ENCODE assay signal across 26 cellular contexts in genomic region chr12:110533607-110534006, GRCh38. TPM values are rescaled to one million over a fixed set of nuclear protein-coding genes. Genes with fewer than 3 reads are reported as not detected.
DNase-seq lines count a peak whose midpoint lies in the region; ATAC-seq, FAIRE-seq and TF ChIP-seq lines count a peak whose summit lies in the region.
"Had no signal": no experiment of that assay in that cellular context is flagged by ENCODE, and none has a peak within 500 bp of the region (broad histone marks: within the 10 kb centered on the region; RNA-seq: fewer than 3 reads in every experiment).

No MANE protein-coding gene starts in this region.

- H3K4me3 ChIP-seq in heart left ventricle: no peak overlapping the region
- H3K4me3 ChIP-seq in adipocyte (ENCODE audit: low read length): no peak overlapping the region
- no peak overlapping the region for H3K4me3 ChIP-seq in HepG2 (replicated peaks in 1 of 3; ENCODE audit: insufficient read depth in 1 of 3, low read depth in 2 of 3, low read length in 3 of 3)
- H3K4me3 ChIP-seq: ascending aorta, upper lobe of left lung had no signal

- no peaks in the 10 kb centered on the region for H4K20me1 ChIP-seq in HepG2 (ENCODE audit: insufficient read depth, low read length)

- no peaks in the 10 kb centered on the region for H3K9me3 Mint-ChIP-seq in type B pancreatic cell
- H3K9me3 Mint-ChIP-seq: activated B cell treated with CpG ODN at 0.5 μM for 24 hours; CD4-positive, CD25-positive, alpha-beta regulatory T cell; stimulated activated naive B cell treated with anti-CD40 and anti-IgM and Interleukin-4, amounts not matched to agents 10 μg/mL and 1 μg/mL and 100 μg/mL, for 72 hours had no signal

- peak; percentile 56 for FAIRE-seq in HepG2 (lab: Jason Lieb, UNC)
- FAIRE-seq in RCC 7860 (lab: Jason Lieb, UNC): no peak
- FAIRE-seq: A204.1, H54 had no signal

- H3K27me3 ChIP-seq in heart left ventricle: no peaks in the 10 kb centered on the region
- H3K27me3 ChIP-seq in adipocyte (replicated peaks; ENCODE audit: control insufficient read depth, insufficient read depth, low read length): no peaks in the 10 kb centered on the region
- no peaks in the 10 kb centered on the region for H3K27me3 ChIP-seq in HepG2 (ENCODE audit: control insufficient read depth in 1 of 2, insufficient read depth in 2 of 2, low read length in 2 of 2)
- H3K27me3 ChIP-seq: ascending aorta, upper lobe of left lung had no signal

- no peak overlapping the region for H2AFZ ChIP-seq in HepG2 (ENCODE audit: low read length)

- no peaks in the 10 kb centered on the region for H3K79me2 ChIP-seq in HepG2 (ENCODE audit: insufficient read depth, low read length)

- no peak overlapping the region for H3K4me3 Mint-ChIP-seq in type B pancreatic cell
- H3K4me3 Mint-ChIP-seq: activated B cell treated with CpG ODN at 0.5 μM for 24 hours; activated CD8-positive, alpha-beta memory T cell treated with anti-CD3 and anti-CD28 coated beads, Interleukin-2, amount 10 ng/mL, durations not matched to agents 7 days and 5 days; CD4-positive, CD25-positive, alpha-beta regulatory T cell; stimulated activated naive B cell treated with anti-CD40 and anti-IgM and Interleukin-4, amounts not matched to agents 10 μg/mL and 1 μg/mL and 100 μg/mL, for 72 hours had no signal

- no peaks in the 10 kb centered on the region for H3K9me3 ChIP-seq in heart left ventricle
- H3K9me3 ChIP-seq in adipocyte (ENCODE audit: control insufficient read depth, low read length): no peaks in the 10 kb centered on the region
- no peaks in the 10 kb centered on the region for H3K9me3 ChIP-seq in HepG2 (ENCODE audit: low read length)
- H3K9me3 ChIP-seq: ascending aorta, upper lobe of left lung had no signal

- POLR2A ChIA-PET in HepG2 (lab: Yijun Ruan, JAX): interaction anchor here (1.1 kb wide), 1 partner anchor 42 kb away, joined by 3 read pairs; no protein-coding TSS in a partner anchor

- TF ChIP-seq POLR2A in heart left ventricle (IDR thresholded peaks at IDR 0.05): no peak
- no peak for TF ChIP-seq POLR2A in HepG2 (IDR thresholded peaks at IDR 0.05; ENCODE audit: insufficient read depth in 1 of 2, low read depth in 2 of 2, low read length in 2 of 2)

- H3K4me1 ChIP-seq in heart left ventricle: peaks cover 0 to 76% (median 19%) of the 10 kb centered on the region in 12 donors
- H3K4me1 ChIP-seq in adipocyte (ENCODE audit: control insufficient read depth, insufficient read depth, low read length): peaks cover 35% of the 10 kb centered on the region
- peaks cover 17% of the 10 kb centered on the region for H3K4me1 ChIP-seq in HepG2 (ENCODE audit: insufficient read depth, low read length)

- H3K9ac ChIP-seq in adipocyte (ENCODE audit: low read length) (no peak overlapping the region), HepG2 (ENCODE audit: insufficient read depth, low read depth, low read length) (no peak overlapping the region)

- H3K36me3 ChIP-seq in heart left ventricle: peaks cover 0 to 73% (median 32%) of the 10 kb centered on the region in 9 donors
- peaks cover 58% of the 10 kb centered on the region for H3K36me3 ChIP-seq in adipocyte (ENCODE audit: control insufficient read depth, insufficient read depth, low read length, severe bottlenecking)
- H3K36me3 ChIP-seq in HepG2 (replicated peaks in 1 of 2; ENCODE audit: control insufficient read depth in 1 of 2, insufficient read depth in 2 of 2, low read length in 2 of 2): peaks cover 9 to 27% of the 10 kb centered on the region in 2 experiments; a peak in 4 of 5 replicates

- ATAC-seq in heart left ventricle (no peak), left ventricle myocardium superior (no peak), HepG2 (peak; percentile 62), GM21528 (IDR thresholded peaks at IDR 0.05; ENCODE audit: low FRiP score, unreplicated experiment) (no peak)
- ATAC-seq: activated CD8-positive, alpha-beta memory T cell treated with anti-CD3 and anti-CD28 coated beads, Interleukin-2, amount 10 ng/mL, durations not matched to agents 7 days and 5 days; esophagus mucosa had no signal

- in situ Hi-C loops in HepG2 (cut with HindIII; ENCODE audit: extremely low pct_ligation_motif_present, low pct_unique_long_range_greater_than_20kb): no loop called here

- peak overlapping the region; percentile 16 for H3K27ac Mint-ChIP-seq in type B pancreatic cell
- H3K27ac Mint-ChIP-seq: activated B cell treated with CpG ODN at 0.5 μM for 24 hours; activated CD8-positive, alpha-beta memory T cell treated with anti-CD3 and anti-CD28 coated beads, Interleukin-2, amount 10 ng/mL, durations not matched to agents 7 days and 5 days; stimulated activated naive B cell treated with anti-CD40 and anti-IgM and Interleukin-4, amounts not matched to agents 10 μg/mL and 1 μg/mL and 100 μg/mL, for 72 hours had no signal

- TF ChIP-seq EP300 in HepG2 (IDR thresholded peaks at IDR 0.05; ENCODE audit: low read depth in 2 of 2, low read length in 2 of 2) (no peak), HepG2 (CRISPR knock-in tag; IDR thresholded peaks at IDR 0.05; ENCODE audit: borderline replicate concordance) (no peak)

- H3K27ac ChIP-seq in heart left ventricle (peak overlapping the region in 9 of 12 donors; percentile 31 to 95 (median 52)), HepG2 (ENCODE audit: extremely low read length, insufficient read depth, low read length) (peak overlapping the region; percentile 33)
- H3K27ac ChIP-seq: ascending aorta, upper lobe of left lung had no signal

- H3K4me2 ChIP-seq in HepG2 (ENCODE audit: low read depth, low read length): peak overlapping the region; percentile 29

- DNase-seq in heart left ventricle (no peak), left ventricle myocardium superior (no peak), adipocyte (ENCODE audit: low read depth) (peak; percentile 29), HepG2 (ENCODE audit: low spot score) (peak; percentile 59), type B pancreatic cell (ENCODE audit: extremely low spot score, unreplicated experiment) (no peak), NCI-H510A (lab: John Stamatoyannopoulos, UW) (no peak), RCC 7860 (ENCODE audit: low spot score) (no peak)
- DNase-seq: activated B cell treated with CpG ODN at 0.5 μM for 24 hours; activated CD8-positive, alpha-beta memory T cell treated with anti-CD3 and anti-CD28 coated beads, Interleukin-2, amount 10 ng/mL, durations not matched to agents 7 days and 5 days; activated gamma-delta T cell; CD4-positive, CD25-positive, alpha-beta regulatory T cell; hypothalamus; Kasumi-1; NCI-H146; NCI-H226; posterior cingulate gyrus; Right ventricle myocardium superior; stimulated activated CD4-positive, alpha-beta T cell treated with anti-CD3 and anti-CD28 coated beads, Interleukin-12 subunit alpha, Interleukin-12 subunit beta, amount 100 ng/mL, for 4 hours; stimulated activated naive B cell treated with anti-CD40 and anti-IgM and Interleukin-4, amounts not matched to agents 10 μg/mL and 1 μg/mL and 100 μg/mL, for 72 hours; T-helper 1 cell; upper lobe of left lung had no signal

- TF ChIP-seq RAD21 in HepG2 (CRISPR knock-in tag; IDR thresholded peaks at IDR 0.05): no peak

- WGBS in heart left ventricle, 4 donors: 53 to 66% (median 60%) methylated on average over 6 of the region's 6 CpGs
- WGBS in HepG2 (ENCODE audit: low lambda C conversion rate): 46% methylated on average over 6 of the region's 6 CpGs

- no peaks in the 10 kb centered on the region for H3K27me3 Mint-ChIP-seq in type B pancreatic cell
- H3K27me3 Mint-ChIP-seq: activated B cell treated with CpG ODN at 0.5 μM for 24 hours; activated CD8-positive, alpha-beta memory T cell treated with anti-CD3 and anti-CD28 coated beads, Interleukin-2, amount 10 ng/mL, durations not matched to agents 7 days and 5 days; CD4-positive, CD25-positive, alpha-beta regulatory T cell; stimulated activated naive B cell treated with anti-CD40 and anti-IgM and Interleukin-4, amounts not matched to agents 10 μg/mL and 1 μg/mL and 100 μg/mL, for 72 hours had no signal

- intact Hi-C loops in heart left ventricle (cut with DNase I) (loop anchor here in 1 of 10 donors (10.0 kb wide), 1 partner anchor 51 kb away; the partner anchor contains the start of gene PPTC7), left ventricle myocardium superior (cut with micrococcal nuclease) (no loop called here), HepG2 (cut with micrococcal nuclease; ENCODE audit: unreplicated experiment) (no loop called here)

- no TSS peak for BruUV-seq in HepG2 (replicated peaks; lab: Mats Ljungman, UMichigan)

- H3K4me1 Mint-ChIP-seq in type B pancreatic cell (ENCODE audit: unreplicated experiment): no peaks in the 10 kb centered on the region

- TF ChIP-seq CTCF in heart left ventricle (IDR thresholded peaks at IDR 0.05) (no peak), HepG2 (CRISPR knock-in tag; IDR thresholded peaks at IDR 0.05) (no peak), type B pancreatic cell (conservative IDR thresholded peaks at IDR 0.05) (no peak)

- CTCF ChIA-PET in HepG2 (lab: Yijun Ruan, JAX; ENCODE audit: low intra/inter-chr PET ratio, low total read pairs): no interaction called here

- H3K36me3 Mint-ChIP-seq in type B pancreatic cell: peaks cover 14% of the 10 kb centered on the region

RNA-seq across cellular contexts. Expression of gene RAD9B, which starts 31.5 kb away (rescaled TPM):
- total RNA-seq in heart left ventricle (1 to 10 TPM in 5 of 9 donors, under 1 TPM in 2, not detected in 2; 0.67 to 4.8 (median 2.4) TPM), left ventricle myocardium superior (0.62 TPM), HepG2 (2016; rRNA removed; fragmentation: Illumina TruSeq; extraction: Trizol) (0.38 TPM in 2 replicates), type B pancreatic cell (ENCODE audit: low replicate concordance) (0.12 and 0.46 TPM in 2 replicates)
- polyA plus RNA-seq in heart left ventricle (10 to 100 TPM in 1 of 2 donors, under 1 TPM in 1; 0.34 to 12.0 TPM), HepG2 (2011; rRNA removed) (0.05 and 0.10 TPM in 2 replicates)
- 0.44 TPM in 1 of 2 replicates, not detected in the other for total RNA-seq in HepG2 (2016; cell fraction: cytosol; rRNA removed; fragmentation: Illumina TruSeq; extraction: Trizol; ENCODE audit: low read depth)
- 0.27 and 0.28 TPM in 2 replicates for total RNA-seq in HepG2 (2016; cell fraction: insoluble cytoplasmic fraction; rRNA removed; fragmentation: Illumina TruSeq; extraction: Trizol)
- 0.19 TPM in 1 of 2 replicates, not detected in the other for total RNA-seq in HepG2 (2016; cell fraction: membrane; rRNA removed; fragmentation: Illumina TruSeq; extraction: Trizol)
- total RNA-seq in HepG2 (2016; cell fraction: nucleus; rRNA removed; fragmentation: Illumina TruSeq; extraction: Trizol): not detected in 2 replicates
- 0.03 and 0.04 TPM in 2 replicates for polyA plus RNA-seq in HepG2 (2011; cell fraction: cytosol; rRNA removed)
- polyA plus RNA-seq in HepG2 (2011; cell fraction: nucleus; rRNA removed): 0.09 TPM in 1 of 2 replicates, not detected in the other
- polyA plus RNA-seq in HepG2 (2012): 0.12 and 0.27 TPM in 2 replicates
- polyA plus RNA-seq in HepG2 (2016; cell fraction: cytosol; fragmentation: Illumina TruSeq; extraction: Trizol; ENCODE audit: low read depth): 0.06 TPM in 1 of 2 replicates, not detected in the other
- 0.16 and 0.24 TPM in 2 replicates for polyA plus RNA-seq in HepG2 (2016; cell fraction: insoluble cytoplasmic fraction; fragmentation: Illumina TruSeq; extraction: Trizol; ENCODE audit: low read depth)
- 0.07 and 0.17 TPM in 2 replicates for polyA plus RNA-seq in HepG2 (2016; cell fraction: membrane; fragmentation: Illumina TruSeq; extraction: Trizol; ENCODE audit: low read depth)
- 0.25 TPM in 1 of 2 replicates, not detected in the other for polyA plus RNA-seq in HepG2 (2016; cell fraction: nucleus; fragmentation: Illumina TruSeq; extraction: Trizol; ENCODE audit: insufficient read depth, low read depth)
- polyA minus RNA-seq in HepG2 (2011; rRNA and poly(A)+ RNA removed; ENCODE audit: low replicate concordance): 0.37 TPM in 1 of 2 replicates, not detected in the other
- not detected in 2 replicates for polyA minus RNA-seq in HepG2 (2011; cell fraction: cytosol; rRNA and poly(A)+ RNA removed)
- polyA minus RNA-seq in HepG2 (2011; cell fraction: nucleus; rRNA and poly(A)+ RNA removed): 0.12 and 0.26 TPM in 2 replicates
- total RNA-seq: ascending aorta had no signal

RNA-seq across cellular contexts. Expression of gene VPS29, which starts 31.7 kb away (rescaled TPM):
- total RNA-seq in heart left ventricle: 100 to 1,000 TPM in 3 of 9 donors, 10 to 100 TPM in 6; 66.7 to 149 (median 89.5) TPM
- polyA plus RNA-seq in heart left ventricle: 100 to 1,000 TPM; 107 to 191 TPM
- 94.1 TPM for total RNA-seq in left ventricle myocardium superior
- 107 and 161 TPM in 2 replicates for total RNA-seq in HepG2 (2016; rRNA removed; fragmentation: Illumina TruSeq; extraction: Trizol)
- 34.7 and 38.8 TPM in 2 replicates for total RNA-seq in HepG2 (2016; cell fraction: cytosol; rRNA removed; fragmentation: Illumina TruSeq; extraction: Trizol; ENCODE audit: low read depth)
- 112 and 168 TPM in 2 replicates for total RNA-seq in HepG2 (2016; cell fraction: insoluble cytoplasmic fraction; rRNA removed; fragmentation: Illumina TruSeq; extraction: Trizol)
- 44.9 and 45.0 TPM in 2 replicates for total RNA-seq in HepG2 (2016; cell fraction: membrane; rRNA removed; fragmentation: Illumina TruSeq; extraction: Trizol)
- total RNA-seq in HepG2 (2016; cell fraction: nucleus; rRNA removed; fragmentation: Illumina TruSeq; extraction: Trizol): 50.0 and 57.0 TPM in 2 replicates
- 100 and 114 TPM in 2 replicates for polyA plus RNA-seq in HepG2 (2011; rRNA removed)
- polyA plus RNA-seq in HepG2 (2011; cell fraction: cytosol; rRNA removed): 58.3 and 73.6 TPM in 2 replicates
- 45.3 and 65.3 TPM in 2 replicates for polyA plus RNA-seq in HepG2 (2011; cell fraction: nucleus; rRNA removed)
- 84.2 and 88.0 TPM in 2 replicates for polyA plus RNA-seq in HepG2 (2012)
- 49.4 and 58.6 TPM in 2 replicates for polyA plus RNA-seq in HepG2 (2016; cell fraction: cytosol; fragmentation: Illumina TruSeq; extraction: Trizol; ENCODE audit: low read depth)
- 175 and 205 TPM in 2 replicates for polyA plus RNA-seq in HepG2 (2016; cell fraction: insoluble cytoplasmic fraction; fragmentation: Illumina TruSeq; extraction: Trizol; ENCODE audit: low read depth)
- polyA plus RNA-seq in HepG2 (2016; cell fraction: membrane; fragmentation: Illumina TruSeq; extraction: Trizol; ENCODE audit: low read depth): 42.2 and 44.9 TPM in 2 replicates
- polyA plus RNA-seq in HepG2 (2016; cell fraction: nucleus; fragmentation: Illumina TruSeq; extraction: Trizol; ENCODE audit: insufficient read depth, low read depth): 141 and 142 TPM in 2 replicates
- polyA minus RNA-seq in HepG2 (2011; rRNA and poly(A)+ RNA removed; ENCODE audit: low replicate concordance): 14.3 and 39.7 TPM in 2 replicates
- 17.8 and 23.5 TPM in 2 replicates for polyA minus RNA-seq in HepG2 (2011; cell fraction: cytosol; rRNA and poly(A)+ RNA removed)
- polyA minus RNA-seq in HepG2 (2011; cell fraction: nucleus; rRNA and poly(A)+ RNA removed): 38.6 and 50.0 TPM in 2 replicates
- total RNA-seq in type B pancreatic cell (ENCODE audit: low replicate concordance): 72.6 and 84.7 TPM in 2 replicates

RNA-seq across cellular contexts. Expression of gene PPTC7, which starts 49.5 kb away (rescaled TPM):
- total RNA-seq in heart left ventricle (100 to 1,000 TPM in 1 of 9 donors, 10 to 100 TPM in 8; 47.5 to 113 (median 72.7) TPM), left ventricle myocardium superior (124 TPM), HepG2 (2016; rRNA removed; fragmentation: Illumina TruSeq; extraction: Trizol) (4.8 and 8.5 TPM in 2 replicates), type B pancreatic cell (ENCODE audit: low replicate concordance) (14.5 and 14.8 TPM in 2 replicates)
- polyA plus RNA-seq in heart left ventricle (10 to 100 TPM; 26.6 to 53.1 TPM), HepG2 (2011; rRNA removed) (10.6 and 12.3 TPM in 2 replicates)
- total RNA-seq in HepG2 (2016; cell fraction: cytosol; rRNA removed; fragmentation: Illumina TruSeq; extraction: Trizol; ENCODE audit: low read depth): 1.6 and 1.9 TPM in 2 replicates
- total RNA-seq in HepG2 (2016; cell fraction: insoluble cytoplasmic fraction; rRNA removed; fragmentation: Illumina TruSeq; extraction: Trizol): 4.2 and 8.0 TPM in 2 replicates
- 6.4 and 7.5 TPM in 2 replicates for total RNA-seq in HepG2 (2016; cell fraction: membrane; rRNA removed; fragmentation: Illumina TruSeq; extraction: Trizol)
- total RNA-seq in HepG2 (2016; cell fraction: nucleus; rRNA removed; fragmentation: Illumina TruSeq; extraction: Trizol): 12.1 and 12.8 TPM in 2 replicates
- 5.4 and 8.1 TPM in 2 replicates for polyA plus RNA-seq in HepG2 (2011; cell fraction: cytosol; rRNA removed)
- polyA plus RNA-seq in HepG2 (2011; cell fraction: nucleus; rRNA removed): 6.7 and 6.8 TPM in 2 replicates
- polyA plus RNA-seq in HepG2 (2012): 10.9 and 11.6 TPM in 2 replicates
- 0.76 and 0.94 TPM in 2 replicates for polyA plus RNA-seq in HepG2 (2016; cell fraction: cytosol; fragmentation: Illumina TruSeq; extraction: Trizol; ENCODE audit: low read depth)
- polyA plus RNA-seq in HepG2 (2016; cell fraction: insoluble cytoplasmic fraction; fragmentation: Illumina TruSeq; extraction: Trizol; ENCODE audit: low read depth): 18.5 and 19.8 TPM in 2 replicates
- polyA plus RNA-seq in HepG2 (2016; cell fraction: membrane; fragmentation: Illumina TruSeq; extraction: Trizol; ENCODE audit: low read depth): 5.2 and 6.2 TPM in 2 replicates
- 20.2 and 21.2 TPM in 2 replicates for polyA plus RNA-seq in HepG2 (2016; cell fraction: nucleus; fragmentation: Illumina TruSeq; extraction: Trizol; ENCODE audit: insufficient read depth, low read depth)
- 44.4 and 46.8 TPM in 2 replicates for polyA minus RNA-seq in HepG2 (2011; rRNA and poly(A)+ RNA removed; ENCODE audit: low replicate concordance)
- polyA minus RNA-seq in HepG2 (2011; cell fraction: cytosol; rRNA and poly(A)+ RNA removed): 10.9 and 11.6 TPM in 2 replicates
- polyA minus RNA-seq in HepG2 (2011; cell fraction: nucleus; rRNA and poly(A)+ RNA removed): 23.0 and 23.1 TPM in 2 replicates

Comparison
In these comparisons a context has a peak if more than half of its experiments do, and no peak if none do; other contexts are left out.
1. DNase-seq: peak in adipocyte (single experiment) and HepG2 (single experiment); none in heart left ventricle (0 of 5), left ventricle myocardium superior (single experiment), type B pancreatic cell (single experiment), NCI-H510A (single experiment) and RCC 7860 (single experiment).